8 cellular contexts compared by ENCODE assay signal in the genomic region with DNA sequence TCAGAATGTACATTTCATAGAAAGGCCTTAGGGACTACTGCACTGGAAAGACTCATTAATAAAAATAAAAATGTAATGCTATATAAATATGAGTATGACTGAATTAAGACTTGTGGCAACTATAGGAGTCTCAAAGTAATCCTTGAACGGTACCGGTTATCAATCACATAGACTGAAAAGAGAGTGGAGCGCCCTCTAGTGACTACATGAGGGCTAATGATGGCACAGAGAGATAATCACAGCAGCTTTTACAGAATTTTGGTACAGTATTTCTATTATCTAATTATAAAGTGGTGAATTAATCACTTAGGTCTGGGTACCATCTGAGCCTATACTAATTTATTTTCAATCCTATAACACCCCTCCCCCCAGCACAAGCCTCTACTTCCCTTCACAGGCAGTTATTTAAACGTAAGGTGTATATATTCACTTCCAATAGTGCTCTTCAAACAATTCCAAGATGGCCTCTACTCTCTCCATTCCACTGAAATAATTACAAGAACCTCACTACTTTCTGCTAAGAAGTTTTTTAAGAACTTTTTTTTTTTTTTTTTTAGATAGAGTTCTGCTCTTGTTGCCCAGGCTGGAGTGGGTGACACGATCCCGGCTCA. TPM values are rescaled to one million over a fixed set of nuclear protein-coding genes. Genes with fewer than 3 reads are reported as not detected.
A peak's percentile ranks its signal among the peaks of the same experiment; 100 is the strongest.
DNase-seq lines count a peak whose midpoint lies in the region; ATAC-seq and TF ChIP-seq lines count a peak whose summit lies in the region.

No MANE protein-coding gene starts in this region.

- no peak for TF ChIP-seq POLR2A in tibial nerve (IDR thresholded peaks at IDR 0.05)

- no peaks in the 10 kb centered on the region for H3K27me3 ChIP-seq in tibial nerve

- peak; percentile 72 for TF ChIP-seq CTCF in nephron progenitor cell (IDR thresholded peaks at IDR 0.05)
- peak; percentile 42 to 68 (median 62) for TF ChIP-seq CTCF in tibial nerve (IDR thresholded peaks at IDR 0.05)

- H3K4me1 Mint-ChIP-seq in activated CD4-positive, alpha-beta memory T cell treated with anti-CD3 and anti-CD28 coated beads, Interleukin-2, amount 10 ng/mL, durations not matched to agents 7 days and 5 days: peaks cover 17% of the 10 kb centered on the region
- no peaks in the 10 kb centered on the region for H3K4me1 Mint-ChIP-seq in nephron progenitor cell

- H3K4me3 ChIP-seq in tibial nerve: no peak overlapping the region

- CTCF ChIA-PET in activated CD4-positive, alpha-beta memory T cell treated with anti-CD3 and anti-CD28 coated beads, Interleukin-2, amount 10 ng/mL, durations not matched to agents 7 days and 5 days (lab: Charles Lee): interaction anchor here (0.7 to 2.9 kb wide), 10 partner anchors 10 to 119 kb away, joined by 3 to 15 read pairs (median 6); no protein-coding TSS in a partner anchor

- no peak for TF ChIP-seq EP300 in tibial nerve (IDR thresholded peaks at IDR 0.05)

- WGBS in tibial nerve, 2 donors: 48 to 49% methylated on average over 6 of the region's 6 CpGs

- DNase-seq in Right ventricle myocardium inferior (ENCODE audit: missing footprints) (no peak), cardiac septum (ENCODE audit: low spot score) (no peak), NCI-H2227 treated with DMSO at 0.1 percent for 48 hours (lab: John Stamatoyannopoulos, UW) (peak; percentile 10), nephron progenitor cell (peak; percentile 58), tibial nerve (ENCODE audit: low spot score in 2 of 2) (peak in 1 of 2 donors; percentile 81)
- DNase-seq in activated CD4-positive, alpha-beta memory T cell treated with anti-CD3 and anti-CD28 coated beads, Interleukin-2, amount 10 ng/mL, durations not matched to agents 7 days and 5 days: peak; percentile 52

- no peaks in the 10 kb centered on the region for H3K9me3 ChIP-seq in tibial nerve

- peaks cover 0 to 18% (median 0%) of the 10 kb centered on the region in 3 donors for H3K36me3 ChIP-seq in tibial nerve

- no peak overlapping the region for H3K27ac Mint-ChIP-seq in activated CD4-positive, alpha-beta memory T cell treated with anti-CD3 and anti-CD28 coated beads, Interleukin-2, amount 10 ng/mL, durations not matched to agents 7 days and 5 days
- peak overlapping the region; percentile 96 for H3K27ac Mint-ChIP-seq in nephron progenitor cell

- ATAC-seq in Right ventricle myocardium inferior (peak; percentile 60), esophagus mucosa (peak; percentile 68), HG03432 (IDR thresholded peaks at IDR 0.05; ENCODE audit: unreplicated experiment) (no peak)

- no peak overlapping the region for H3K27ac ChIP-seq in tibial nerve

- H3K27me3 Mint-ChIP-seq in activated CD4-positive, alpha-beta memory T cell treated with anti-CD3 and anti-CD28 coated beads, Interleukin-2, amount 10 ng/mL, durations not matched to agents 7 days and 5 days: no peaks in the 10 kb centered on the region
- H3K27me3 Mint-ChIP-seq in nephron progenitor cell (ENCODE audit: low read depth, poor library complexity): no peaks in the 10 kb centered on the region

- intact Hi-C loops in Right ventricle myocardium inferior (cut with DNase I) (loop anchor here (5.0 kb wide), 1 partner anchor 87 kb away; no protein-coding TSS in a partner anchor), cardiac septum (cut with DNase I) (loop anchor here (5.0 kb wide), 1 partner anchor 87 kb away; no protein-coding TSS in a partner anchor)

- POLR2A ChIA-PET in activated CD4-positive, alpha-beta memory T cell treated with anti-CD3 and anti-CD28 coated beads, Interleukin-2, amount 10 ng/mL, durations not matched to agents 7 days and 5 days (lab: Charles Lee): interaction anchor here (1.0 to 1.4 kb wide), 2 partner anchors 61 to 107 kb away, joined by 3 read pairs; no protein-coding TSS in a partner anchor

- peaks cover 0 to 15% (median 5%) of the 10 kb centered on the region in 4 donors for H3K4me1 ChIP-seq in tibial nerve

- H3K4me3 Mint-ChIP-seq in activated CD4-positive, alpha-beta memory T cell treated with anti-CD3 and anti-CD28 coated beads, Interleukin-2, amount 10 ng/mL, durations not matched to agents 7 days and 5 days: no peak overlapping the region
- no peak overlapping the region for H3K4me3 Mint-ChIP-seq in nephron progenitor cell

- no peaks in the 10 kb centered on the region for H3K9me3 Mint-ChIP-seq in activated CD4-positive, alpha-beta memory T cell treated with anti-CD3 and anti-CD28 coated beads, Interleukin-2, amount 10 ng/mL, durations not matched to agents 7 days and 5 days
- no peaks in the 10 kb centered on the region for H3K9me3 Mint-ChIP-seq in nephron progenitor cell

- peaks cover 22% of the 10 kb centered on the region for H3K36me3 Mint-ChIP-seq in activated CD4-positive, alpha-beta memory T cell treated with anti-CD3 and anti-CD28 coated beads, Interleukin-2, amount 10 ng/mL, durations not matched to agents 7 days and 5 days (ENCODE audit: low read depth)
- peaks cover 48% of the 10 kb centered on the region for H3K36me3 Mint-ChIP-seq in nephron progenitor cell (ENCODE audit: low read depth)

RNA-seq across cellular contexts. Expression of gene ANKFY1, which starts 40.7 kb away (rescaled TPM):
- 23.3 TPM for total RNA-seq in Right ventricle myocardium inferior
- 21.4 TPM for total RNA-seq in cardiac septum
- 10 to 100 TPM; 70.7 to 71.6 TPM for total RNA-seq in activated CD4-positive, alpha-beta memory T cell treated with anti-CD3 and anti-CD28 coated beads, Interleukin-2, amount 10 ng/mL, durations not matched to agents 7 days and 5 days
- total RNA-seq in esophagus mucosa: 31.6 TPM
- total RNA-seq in tibial nerve: 10 to 100 TPM; 43.3 to 49.8 (median 46.7) TPM

Comparison
In these comparisons a context has a peak if more than half of its experiments do, and no peak if none do; other contexts are left out.
1. DNase-seq: peak in NCI-H2227 treated with DMSO at 0.1 percent for 48 hours (single experiment), activated CD4-positive, alpha-beta memory T cell treated with anti-CD3 and anti-CD28 coated beads, Interleukin-2, amount 10 ng/mL, durations not matched to agents 7 days and 5 days (single experiment) and nephron progenitor cell (single experiment); none in Right ventricle myocardium inferior (single experiment) and cardiac septum (single experiment).